ENCODE assay signal across 1 cellular context in genomic region chr2:148543088-148543540, GRCh38.
TF ChIP-seq lines count a peak whose summit lies in the region.
"Not testable (repeated sequence)": the region's sequence is repeated elsewhere in the genome, so short reads cannot be mapped to it uniquely, and the experiment has no call there.

No MANE protein-coding gene starts in this region.

TF ChIP-seq in K562, 482 proteins besides CTCF, POLR2A, EP300 and RAD21 (continued from another document):
- TF ChIP-seq FOXA3 (CRISPR knock-in tag; conservative IDR thresholded peaks at IDR 0.05 in 1 of 2, IDR thresholded peaks at IDR 0.05 in 1 of 2) (0 out of 4 replicates have a peak, but pooled peaks of 1 of the 2 experiments have one; percentile 18), ATF7 (IDR thresholded peaks at IDR 0.05) (peak; percentile 69), FOXP1 (CRISPR knock-in tag; IDR thresholded peaks at IDR 0.05) (0 out of 2 replicates have a peak, but pooled peaks have one; percentile 40), NFE2 (IDR thresholded peaks at IDR 0.05; ENCODE audit: low read depth) (peak; percentile 28; the same call in 1 of the 2 replicates), CREM (IDR thresholded peaks at IDR 0.05; ENCODE audit: low read depth) (peak; percentile 66), CBX3 (IDR thresholded peaks at IDR 0.05; ENCODE audit: borderline replicate concordance in 1 of 2, low read length in 2 of 2) (peak in 1 of 2 experiments; percentile 29; a peak in 1 of 3 replicates), MEIS2 (IDR thresholded peaks at IDR 0.05; ENCODE audit: partially characterized antibody) (peak; percentile 99), TEAD1 (CRISPR knock-in tag; IDR thresholded peaks at IDR 0.05) (0 out of 4 replicates have a peak, but pooled peaks of 1 of the 2 experiments have one; percentile 67), MTA2 (IDR thresholded peaks at IDR 0.05; ENCODE audit: low read depth) (peak; percentile 95), HMG20A (CRISPR knock-in tag; conservative IDR thresholded peaks at IDR 0.05) (0 out of 2 replicates have a peak, but pooled peaks have one; percentile 15), FOSL1 (tag; conservative IDR thresholded peaks at IDR 0.05) (peak; percentile 68), MEF2D (tag; conservative IDR thresholded peaks at IDR 0.05; ENCODE audit: low read depth) (peak; percentile 26), DMBX1 (CRISPR knock-in tag; IDR thresholded peaks at IDR 0.05; ENCODE audit: borderline replicate concordance) (0 out of 2 replicates have a peak, but pooled peaks have one; percentile 42), DPF2 (IDR thresholded peaks at IDR 0.05) (peak; percentile 95), AFF1 (IDR thresholded peaks at IDR 0.05; ENCODE audit: low read depth in 1 of 2, partially characterized antibody in 2 of 2) (peak in 1 of 2 experiments; percentile 47), JUND (IDR thresholded peaks at IDR 0.05; ENCODE audit: borderline replicate concordance, low read depth, low read length) (peak; percentile 36; the same call in 1 of the 2 replicates), HDAC2 (IDR thresholded peaks at IDR 0.05) (peak; percentile 95), HDAC3 (IDR thresholded peaks at IDR 0.05; ENCODE audit: borderline replicate concordance, partially characterized antibody) (peak; percentile 75), CCNT2 (IDR thresholded peaks at IDR 0.05; ENCODE audit: borderline replicate concordance, extremely low read depth, insufficient read length, low read depth, low read length) (peak; percentile 42), SOX6 (IDR thresholded peaks at IDR 0.05) (peak; percentile 97), ZMIZ1 (IDR thresholded peaks at IDR 0.05; ENCODE audit: low read depth in 2 of 2, low read length in 2 of 2) (peak in 1 of 2 experiments; percentile 89; a peak in 2 of 4 replicates), ZNF175 (CRISPR knock-in tag; IDR thresholded peaks at IDR 0.05; ENCODE audit: low read depth) (peak; percentile 83; the same call in 1 of the 2 replicates), CTBP1 (IDR thresholded peaks at IDR 0.05; ENCODE audit: borderline replicate concordance) (peak; percentile 55), SMAD3 (CRISPR knock-in tag; conservative IDR thresholded peaks at IDR 0.05) (peak; percentile 71; the same call in 1 of the 2 replicates)
- TF ChIP-seq, protein P1, sequence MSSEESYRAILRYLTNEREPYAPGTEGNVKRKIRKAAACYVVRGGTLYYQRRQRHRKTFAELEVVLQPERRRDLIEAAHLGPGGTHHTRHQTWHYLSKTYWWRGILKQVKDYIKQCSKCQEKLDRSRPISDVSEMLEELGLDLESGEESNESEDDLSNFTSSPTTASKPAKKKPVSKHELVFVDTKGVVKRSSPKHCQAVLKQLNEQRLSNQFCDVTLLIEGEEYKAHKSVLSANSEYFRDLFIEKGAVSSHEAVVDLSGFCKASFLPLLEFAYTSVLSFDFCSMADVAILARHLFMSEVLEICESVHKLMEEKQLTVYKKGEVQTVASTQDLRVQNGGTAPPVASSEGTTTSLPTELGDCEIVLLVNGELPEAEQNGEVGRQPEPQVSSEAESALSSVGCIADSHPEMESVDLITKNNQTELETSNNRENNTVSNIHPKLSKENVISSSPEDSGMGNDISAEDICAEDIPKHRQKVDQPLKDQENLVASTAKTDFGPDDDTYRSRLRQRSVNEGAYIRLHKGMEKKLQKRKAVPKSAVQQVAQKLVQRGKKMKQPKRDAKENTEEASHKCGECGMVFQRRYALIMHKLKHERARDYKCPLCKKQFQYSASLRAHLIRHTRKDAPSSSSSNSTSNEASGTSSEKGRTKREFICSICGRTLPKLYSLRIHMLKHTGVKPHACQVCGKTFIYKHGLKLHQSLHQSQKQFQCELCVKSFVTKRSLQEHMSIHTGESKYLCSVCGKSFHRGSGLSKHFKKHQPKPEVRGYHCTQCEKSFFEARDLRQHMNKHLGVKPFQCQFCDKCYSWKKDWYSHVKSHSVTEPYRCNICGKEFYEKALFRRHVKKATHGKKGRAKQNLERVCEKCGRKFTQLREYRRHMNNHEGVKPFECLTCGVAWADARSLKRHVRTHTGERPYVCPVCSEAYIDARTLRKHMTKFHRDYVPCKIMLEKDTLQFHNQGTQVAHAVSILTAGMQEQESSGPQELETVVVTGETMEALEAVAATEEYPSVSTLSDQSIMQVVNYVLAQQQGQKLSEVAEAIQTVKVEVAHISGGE (CRISPR knock-in tag; IDR thresholded peaks at IDR 0.05): peak in 1 of 3 experiments; percentile 78; a peak in 2 of 6 replicates
- TF ChIP-seq, protein P2, sequence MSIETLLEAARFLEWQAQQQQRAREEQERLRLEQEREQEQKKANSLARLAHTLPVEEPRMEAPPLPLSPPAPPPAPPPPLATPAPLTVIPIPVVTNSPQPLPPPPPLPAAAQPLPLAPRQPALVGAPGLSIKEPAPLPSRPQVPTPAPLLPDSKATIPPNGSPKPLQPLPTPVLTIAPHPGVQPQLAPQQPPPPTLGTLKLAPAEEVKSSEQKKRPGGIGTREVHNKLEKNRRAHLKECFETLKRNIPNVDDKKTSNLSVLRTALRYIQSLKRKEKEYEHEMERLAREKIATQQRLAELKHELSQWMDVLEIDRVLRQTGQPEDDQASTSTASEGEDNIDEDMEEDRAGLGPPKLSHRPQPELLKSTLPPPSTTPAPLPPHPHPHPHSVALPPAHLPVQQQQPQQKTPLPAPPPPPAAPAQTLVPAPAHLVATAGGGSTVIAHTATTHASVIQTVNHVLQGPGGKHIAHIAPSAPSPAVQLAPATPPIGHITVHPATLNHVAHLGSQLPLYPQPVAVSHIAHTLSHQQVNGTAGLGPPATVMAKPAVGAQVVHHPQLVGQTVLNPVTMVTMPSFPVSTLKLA (conservative IDR thresholded peaks at IDR 0.05): peak in 1 of 2 experiments; percentile 30; a peak in 1 of 4 replicates
- TF ChIP-seq JUND (tag; IDR thresholded peaks at IDR 0.05; ENCODE audit: borderline replicate concordance, low read depth, low read length): not testable (repeated sequence)
- TF ChIP-seq, protein P3, sequence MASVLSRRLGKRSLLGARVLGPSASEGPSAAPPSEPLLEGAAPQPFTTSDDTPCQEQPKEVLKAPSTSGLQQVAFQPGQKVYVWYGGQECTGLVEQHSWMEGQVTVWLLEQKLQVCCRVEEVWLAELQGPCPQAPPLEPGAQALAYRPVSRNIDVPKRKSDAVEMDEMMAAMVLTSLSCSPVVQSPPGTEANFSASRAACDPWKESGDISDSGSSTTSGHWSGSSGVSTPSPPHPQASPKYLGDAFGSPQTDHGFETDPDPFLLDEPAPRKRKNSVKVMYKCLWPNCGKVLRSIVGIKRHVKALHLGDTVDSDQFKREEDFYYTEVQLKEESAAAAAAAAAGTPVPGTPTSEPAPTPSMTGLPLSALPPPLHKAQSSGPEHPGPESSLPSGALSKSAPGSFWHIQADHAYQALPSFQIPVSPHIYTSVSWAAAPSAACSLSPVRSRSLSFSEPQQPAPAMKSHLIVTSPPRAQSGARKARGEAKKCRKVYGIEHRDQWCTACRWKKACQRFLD (CRISPR knock-in tag; IDR thresholded peaks at IDR 0.05): peak; percentile 42; the same call in 1 of the 2 replicates
TF ChIP-seq in K562: peak in this region for 95; not testable (repeated sequence) for 387.
